Comparison of ENCODE assay signal across 22 cellular contexts in the genomic region with DNA sequence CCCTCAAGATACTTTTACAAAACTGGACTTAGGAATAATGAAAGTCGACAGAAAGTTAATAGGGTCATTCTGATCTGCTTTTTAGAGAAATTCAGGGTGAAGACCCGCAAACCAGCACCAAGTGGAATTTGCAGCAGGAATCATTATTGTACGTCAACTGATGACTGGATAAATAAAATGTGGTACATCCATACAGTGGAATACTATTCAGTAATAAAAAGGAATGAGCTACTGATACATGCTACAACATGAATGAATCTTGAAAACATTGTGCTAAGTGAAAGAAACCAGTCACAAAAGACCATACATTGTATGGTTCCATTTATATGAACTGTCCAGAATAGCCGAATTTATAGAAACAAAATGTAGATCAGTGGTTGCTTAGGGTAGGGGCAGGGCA.
"Had no signal": no experiment of that assay in that cellular context is flagged by ENCODE, and none has a peak within 500 bp of the region (broad histone marks: within the 10 kb centered on the region; RNA-seq: fewer than 3 reads in every experiment).

No MANE protein-coding gene starts in this region.

- H3K4me3 ChIP-seq: hepatocyte, left ventricle myocardium inferior, mucosa of descending colon, ovary, right atrium auricular region, right lobe of liver, smooth muscle cell, thoracic aorta, tibial artery, upper lobe of right lung had no signal

- H3K4me2 ChIP-seq: hepatocyte, smooth muscle cell had no signal

- H3K9me3 ChIP-seq: left ventricle myocardium inferior, mucosa of descending colon, ovary, right atrium auricular region, right lobe of liver, thoracic aorta, tibial artery, upper lobe of right lung had no signal

- H3K27me3 ChIP-seq: hepatocyte, ovary, right atrium auricular region, right lobe of liver, tibial artery, upper lobe of right lung had no signal

- DNase-seq: islet precursor cell; left ventricle myocardium inferior; midbrain; mucosa of descending colon; naive thymus-derived CD4-positive, alpha-beta T cell; ovary; right lobe of liver; stimulated activated CD4-positive, alpha-beta T cell treated with anti-CD3 and anti-CD28 coated beads, Interleukin-1b, Interleukin-23, amount 100 ng/mL, for 48 hours; stimulated activated CD4-positive, alpha-beta T cell treated with anti-CD3 and anti-CD28 coated beads, Interleukin-2, amount 100 ng/mL, for 48 hours; stimulated activated CD4-positive, alpha-beta T cell treated with anti-CD3 and anti-CD28 coated beads, Interleukin-4, amount 100 ng/mL, for 4 hours; stimulated activated CD8-positive, alpha-beta memory T cell treated with anti-CD3 and anti-CD28 coated beads, Interleukin-4, amount 100 ng/mL, for 48 hours; stimulated activated naive CD4-positive, alpha-beta T cell treated with Interleukin-2 at 50 U/mL for 16 hours; stimulated activated naive CD8-positive, alpha-beta T cell treated with anti-CD3 and anti-CD28 coated beads, Interleukin-15, amount 100 ng/mL, for 72 hours; trophoblast cell; upper lobe of right lung had no signal

- H3K4me1 ChIP-seq: upper lobe of right lung had no signal

- H2AFZ ChIP-seq: hepatocyte had no signal

- H3K36me3 ChIP-seq: left ventricle myocardium inferior, ovary, right atrium auricular region, thoracic aorta, tibial artery, upper lobe of right lung had no signal

- H3K27ac ChIP-seq: hepatocyte, left ventricle myocardium inferior, ovary, right lobe of liver, thoracic aorta, tibial artery, upper lobe of right lung had no signal

- H3K79me2 ChIP-seq: hepatocyte had no signal

- ATAC-seq: mucosa of descending colon; naive thymus-derived CD4-positive, alpha-beta T cell; natural killer cell treated with Interleukin-12 subunit alpha and Interleukin-12 subunit beta and Interleukin-15 and Interleukin-18, amount 100 ng/mL, for 72 hours; right lobe of liver; stimulated activated memory B cell treated with anti-CD40 and anti-IgM and Interleukin-4, amounts not matched to agents 10 μg/mL and 1 μg/mL and 100 μg/mL, for 72 hours; stimulated activated naive CD8-positive, alpha-beta T cell treated with anti-CD3 and anti-CD28 coated beads, Interleukin-15, amount 100 ng/mL, for 72 hours had no signal
